In genomic region chr9:87497080-87497603, GRCh38 we compare ENCODE assay signal across 8 cellular contexts. TPM values are rescaled to one million over a fixed set of nuclear protein-coding genes. Genes with fewer than 3 reads are reported as not detected.
DNase-seq lines count a peak whose midpoint lies in the region; ATAC-seq and TF ChIP-seq lines count a peak whose summit lies in the region.

No MANE protein-coding gene starts in this region.

- H3K27me3 ChIP-seq in Panc1 (ENCODE audit: control insufficient read depth, insufficient read depth, low read length) (peaks cover 2% of the 10 kb centered on the region; the same call in 1 of the 2 replicates), esophagus muscularis mucosa (peaks cover 0 to 4% (median 0%) of the 10 kb centered on the region in 4 donors), osteoblast (ENCODE audit: insufficient read depth, low read length) (peaks cover 46% of the 10 kb centered on the region)

- H4K20me1 ChIP-seq in osteoblast (ENCODE audit: insufficient read depth, low read length), result no peaks in the 10 kb centered on the region

- in situ Hi-C loops in Panc1 (cut with HindIII; ENCODE audit: low pct_unique_long_range_greater_than_20kb, low sequenced_read_pairs), result no loop called here

- CTCF ChIA-PET in Panc1 (lab: Charles Lee), result no interaction called here

- H3K36me3 ChIP-seq in ES-I3 (ENCODE audit: insufficient read depth, low read length), result no peaks in the 10 kb centered on the region
- no peaks in the 10 kb centered on the region; the same call in 1 of the 2 replicates for H3K36me3 ChIP-seq in Panc1 (ENCODE audit: control insufficient read depth, insufficient read depth, low read length)
- H3K36me3 ChIP-seq in esophagus muscularis mucosa, result no peaks in the 10 kb centered on the region
- no peaks in the 10 kb centered on the region for H3K36me3 ChIP-seq in osteoblast (ENCODE audit: insufficient read depth, low read length)

- peak overlapping the region; percentile 23 to 35 for H3K4me3 ChIP-seq in Panc1 (ENCODE audit: low read depth in 2 of 2, low read length in 2 of 2)
- H3K4me3 ChIP-seq in esophagus muscularis mucosa, result peak overlapping the region; percentile 77 to 98 (median 95)
- peak overlapping the region; percentile 73 for H3K4me3 ChIP-seq in osteoblast (ENCODE audit: insufficient read depth, low read length)

- H3K9ac ChIP-seq in ES-I3 (ENCODE audit: low read depth, low read length), result peak overlapping the region; percentile 93

- TF ChIP-seq POLR2A in esophagus muscularis mucosa (IDR thresholded peaks at IDR 0.05; ENCODE audit: low read depth), result no peak

- intact Hi-C loops in Panc1 (cut with micrococcal nuclease; ENCODE audit: unreplicated experiment), result no loop called here
- intact Hi-C loops in esophagus muscularis mucosa (cut with DNase I), result loop anchor here (5.0 kb wide), 2 partner anchors 145 to 160 kb away; no protein-coding TSS in a partner anchor

- ATAC-seq in Panc1 (peak; percentile 50; the same call in 1 of the 2 replicates), GM21447 (IDR thresholded peaks at IDR 0.05; ENCODE audit: unreplicated experiment) (no peak), HG02840 (IDR thresholded peaks at IDR 0.05; ENCODE audit: low FRiP score, unreplicated experiment) (no peak), omental fat pad (ENCODE audit: low FRiP score) (no peak)

- no peak for TF ChIP-seq EP300 in esophagus muscularis mucosa (IDR thresholded peaks at IDR 0.05)

- H3K4me1 ChIP-seq in ES-I3 (ENCODE audit: insufficient read depth, low read length) (peaks cover 6% of the 10 kb centered on the region; the same call in 1 of the 2 replicates), Panc1 (ENCODE audit: control insufficient read depth, insufficient read depth, low read length) (no peaks in the 10 kb centered on the region), esophagus muscularis mucosa (peaks cover 6 to 38% (median 33%) of the 10 kb centered on the region in 4 donors), osteoblast (ENCODE audit: insufficient read depth, low read length) (peaks cover 5% of the 10 kb centered on the region)

- no peak for TF ChIP-seq CTCF in Panc1 (IDR thresholded peaks at IDR 0.05)
- TF ChIP-seq CTCF in esophagus muscularis mucosa (IDR thresholded peaks at IDR 0.05), result no peak
- no peak for TF ChIP-seq CTCF in osteoblast (IDR thresholded peaks at IDR 0.05; ENCODE audit: extremely low read depth, low read depth, low read length)
- TF ChIP-seq CTCF in omental fat pad (IDR thresholded peaks at IDR 0.05), result no peak

- no peak overlapping the region for H2AFZ ChIP-seq in osteoblast (ENCODE audit: low read length)

- WGBS in esophagus muscularis mucosa, result 25% methylated on average over 14 of the region's 15 CpGs

- H3K27ac ChIP-seq in Panc1 (ENCODE audit: low read length), result no peak overlapping the region
- H3K27ac ChIP-seq in esophagus muscularis mucosa (replicated peaks in 1 of 4), result peak overlapping the region; percentile 88 to 94 (median 93)
- H3K27ac ChIP-seq in osteoblast (ENCODE audit: low read depth, low read length), result no peak overlapping the region

- BruUV-seq in Panc1 (replicated peaks; lab: Mats Ljungman, UMichigan), result no TSS peak

- DNase-seq in Panc1 (ENCODE audit: low read depth, low spot score) (no peak), esophagus muscularis mucosa (ENCODE audit: extremely low spot score) (no peak), osteoblast (ENCODE audit: insufficient read length, low spot score, missing footprints) (peak; percentile 84), omental fat pad (ENCODE audit: low spot score) (no peak)
- DNase-seq in activated CD4-positive, alpha-beta T cell treated with anti-CD3 and anti-CD28 coated beads for 1 hour, result no peak

- POLR2A ChIA-PET in Panc1 (lab: Charles Lee), result no interaction called here

- H3K9me3 ChIP-seq in ES-I3 (ENCODE audit: control insufficient read depth, insufficient read depth, low read length) (no peaks in the 10 kb centered on the region), Panc1 (ENCODE audit: control insufficient read depth, insufficient read depth, low read depth, low read length) (no peaks in the 10 kb centered on the region), esophagus muscularis mucosa (no peaks in the 10 kb centered on the region), osteoblast (ENCODE audit: low read depth, low read length) (no peaks in the 10 kb centered on the region)

- peak overlapping the region; percentile 79 for H3K4me2 ChIP-seq in osteoblast (ENCODE audit: insufficient read depth, low read length)

- no peaks in the 10 kb centered on the region for H3K79me2 ChIP-seq in osteoblast (ENCODE audit: insufficient read depth, low read length)

RNA-seq across cellular contexts. Expression of gene DAPK1, which starts 0.5 kb away (rescaled TPM):
- total RNA-seq in Panc1 (2021; ENCODE audit: unreplicated experiment) (0.87 TPM), esophagus muscularis mucosa (10 to 100 TPM; 51.7 to 96.8 (median 80.7) TPM), osteoblast (42.7 and 55.4 TPM in 2 replicates), omental fat pad (100 to 1,000 TPM in 2 of 4 donors, 10 to 100 TPM in 2; 56.1 to 214 (median 88.1) TPM)
- polyA plus RNA-seq in Panc1 (2012; ENCODE audit: insufficient read length), result 0.53 TPM

Comparison
In these comparisons a context has a peak if more than half of its experiments do, and no peak if none do; other contexts are left out.
1. H3K27ac ChIP-seq: peak in esophagus muscularis mucosa (4 of 4); none in Panc1 (single experiment) and osteoblast (single experiment).
2. H3K4me3 ChIP-seq: peak in every context shown above with its lines; median percentile 95 in esophagus muscularis mucosa; 73 in osteoblast; 29 in Panc1.
3. RNA of gene DAPK1, which starts 0.5 kb away (total RNA-seq): 56.1 to 214 TPM in omental fat pad, 51.7 to 96.8 TPM in esophagus muscularis mucosa and 42.7 to 55.4 TPM in osteoblast; 0.87 TPM in Panc1 (single experiment); every median in the first group is over 10 times any median in the second.